Comparison of ENCODE assay signal across 8 cellular contexts in the genomic region with DNA sequence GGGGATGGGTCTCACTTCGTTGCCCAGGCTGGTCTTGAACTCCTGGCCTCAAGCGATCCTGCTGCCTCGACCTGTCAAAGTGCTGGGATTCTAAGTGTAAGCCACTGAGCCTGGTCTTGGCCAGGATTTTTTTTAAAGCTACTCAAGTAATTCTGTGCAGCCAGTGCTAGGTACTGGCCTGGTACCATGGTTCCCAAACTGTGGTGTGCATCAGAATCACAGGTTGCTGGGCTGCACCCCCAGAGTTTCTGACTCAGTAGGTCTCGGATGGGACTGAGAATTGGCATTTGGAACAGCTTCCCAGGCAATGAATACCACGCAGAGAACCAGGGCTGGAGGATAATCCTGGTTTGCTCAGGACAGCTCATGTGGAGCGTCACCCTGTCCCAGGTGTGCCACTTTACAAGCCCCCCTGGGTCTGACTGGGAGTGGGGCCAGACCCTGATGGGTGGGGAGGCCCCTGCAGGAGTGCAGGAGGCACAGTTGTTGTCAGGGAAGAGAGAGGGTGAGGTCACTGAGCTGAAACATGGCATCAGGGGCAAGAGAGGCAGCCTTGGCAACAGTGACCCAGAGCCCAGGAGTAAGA. TPM values are rescaled to one million over a fixed set of nuclear protein-coding genes. Genes with fewer than 3 reads are reported as not detected.
DNase-seq lines count a peak whose midpoint lies in the region; ATAC-seq and TF ChIP-seq lines count a peak whose summit lies in the region.

No MANE protein-coding gene starts in this region.

- H3K27ac Mint-ChIP-seq in activated naive CD4-positive, alpha-beta T cell treated with anti-CD3 and anti-CD28 coated beads, Interleukin-2, amount 50 U/mL, for 24 hours: no peak overlapping the region
- H3K27ac Mint-ChIP-seq in activated T-helper 17 cell treated with anti-CD3 and anti-CD28 coated beads, Interleukin-2, amount 50 U/mL, for 72 hours: peak overlapping the region; percentile 59
- H3K27ac Mint-ChIP-seq in memory B cell: no peak overlapping the region

- H3K4me3 ChIP-seq in transverse colon (peak overlapping the region in 1 of 4 donors; percentile 63), testis (no peak overlapping the region)

- in situ Hi-C loops in transverse colon (cut with MboI; ENCODE audit: low pct_ligation_motif_present in 1 of 4, low pct_unique_long_range_greater_than_20kb in 1 of 4, low sequenced_read_pairs in 3 of 4): loop anchor here in 2 of 4 donors (25.0 kb wide), 2 partner anchors 227 to 252 kb away; a partner anchor contains a TSS

- no peaks in the 10 kb centered on the region for H3K36me3 ChIP-seq in transverse colon
- no peaks in the 10 kb centered on the region for H3K36me3 ChIP-seq in testis (ENCODE audit: low read depth, missing control alignments)

- peaks cover 10% of the 10 kb centered on the region for H3K4me1 Mint-ChIP-seq in activated naive CD4-positive, alpha-beta T cell treated with anti-CD3 and anti-CD28 coated beads, Interleukin-2, amount 50 U/mL, for 24 hours
- peaks cover 7% of the 10 kb centered on the region for H3K4me1 Mint-ChIP-seq in activated T-helper 17 cell treated with anti-CD3 and anti-CD28 coated beads, Interleukin-2, amount 50 U/mL, for 72 hours
- peaks cover 10% of the 10 kb centered on the region for H3K4me1 Mint-ChIP-seq in memory B cell

- TF ChIP-seq CTCF in transverse colon (IDR thresholded peaks at IDR 0.05): no peak
- TF ChIP-seq CTCF in testis (IDR thresholded peaks at IDR 0.05): no peak

- intact Hi-C loops in transverse colon (cut with DNase I; ENCODE audit: low total_unique reads): loop anchor here (5.0 kb wide), 1 partner anchor 137 kb away; no protein-coding TSS in a partner anchor
- intact Hi-C loops in testis (cut with DNase I; ENCODE audit: low total_unique reads): loop anchor here (5.0 kb wide), 1 partner anchor 137 kb away; no protein-coding TSS in a partner anchor

- H3K9me3 Mint-ChIP-seq in activated naive CD4-positive, alpha-beta T cell treated with anti-CD3 and anti-CD28 coated beads, Interleukin-2, amount 50 U/mL, for 24 hours: no peaks in the 10 kb centered on the region
- no peaks in the 10 kb centered on the region for H3K9me3 Mint-ChIP-seq in activated T-helper 17 cell treated with anti-CD3 and anti-CD28 coated beads, Interleukin-2, amount 50 U/mL, for 72 hours
- no peaks in the 10 kb centered on the region for H3K9me3 Mint-ChIP-seq in memory B cell

- no peak for ATAC-seq in activated T-helper 17 cell treated with anti-CD3 and anti-CD28 coated beads, Interleukin-2, amount 50 U/mL, for 72 hours (replicated peaks)
- ATAC-seq in memory B cell (ENCODE audit: low read depth) (no peak), GM18873 (IDR thresholded peaks at IDR 0.05; ENCODE audit: low FRiP score, unreplicated experiment) (no peak)

- TF ChIP-seq POLR2A in transverse colon (IDR thresholded peaks at IDR 0.05) (no peak), testis (IDR thresholded peaks at IDR 0.05) (no peak)

- no peaks in the 10 kb centered on the region for H3K27me3 ChIP-seq in transverse colon
- H3K27me3 ChIP-seq in testis: no peaks in the 10 kb centered on the region

- no peak for DNase-seq in activated naive CD4-positive, alpha-beta T cell (lab: John Stamatoyannopoulos, UW)
- DNase-seq in memory B cell (ENCODE audit: low spot score in 2 of 2) (no peak), transverse colon (no peak), DMS79 treated with DMSO at 0.1 percent for 48 hours (lab: John Stamatoyannopoulos, UW) (no peak), testis (no peak)

- TF ChIP-seq EP300 in transverse colon (IDR thresholded peaks at IDR 0.05; ENCODE audit: low read depth): no peak

- H3K36me3 Mint-ChIP-seq in activated naive CD4-positive, alpha-beta T cell treated with anti-CD3 and anti-CD28 coated beads, Interleukin-2, amount 50 U/mL, for 24 hours: no peaks in the 10 kb centered on the region
- H3K36me3 Mint-ChIP-seq in activated T-helper 17 cell treated with anti-CD3 and anti-CD28 coated beads, Interleukin-2, amount 50 U/mL, for 72 hours (ENCODE audit: low read depth): no peaks in the 10 kb centered on the region
- no peaks in the 10 kb centered on the region for H3K36me3 Mint-ChIP-seq in memory B cell

- H3K27ac ChIP-seq in transverse colon: peak overlapping the region; percentile 82 to 92 (median 86)
- no peak overlapping the region for H3K27ac ChIP-seq in testis

- peaks cover 16 to 40% (median 24%) of the 10 kb centered on the region in 4 donors for H3K4me1 ChIP-seq in transverse colon
- peaks cover 17% of the 10 kb centered on the region for H3K4me1 ChIP-seq in testis

- H3K9me3 ChIP-seq in transverse colon: no peaks in the 10 kb centered on the region
- H3K9me3 ChIP-seq in testis: no peaks in the 10 kb centered on the region

- peak overlapping the region; percentile 86 for H3K4me3 Mint-ChIP-seq in activated naive CD4-positive, alpha-beta T cell treated with anti-CD3 and anti-CD28 coated beads, Interleukin-2, amount 50 U/mL, for 24 hours
- H3K4me3 Mint-ChIP-seq in activated T-helper 17 cell treated with anti-CD3 and anti-CD28 coated beads, Interleukin-2, amount 50 U/mL, for 72 hours: peak overlapping the region; percentile 84
- peak overlapping the region; percentile 85 for H3K4me3 Mint-ChIP-seq in memory B cell

- 44% methylated on average over 6 of the region's 6 CpGs; no CpG with 5 or more reads in 1 of the 2 donors for WGBS in transverse colon (ENCODE audit: low coverage in 1 of 2), 2 donors
- WGBS in testis, 2 donors: 79 to 84% methylated on average over 5 to 6 of the region's 6 CpGs

- H3K27me3 Mint-ChIP-seq in activated naive CD4-positive, alpha-beta T cell treated with anti-CD3 and anti-CD28 coated beads, Interleukin-2, amount 50 U/mL, for 24 hours: peaks cover 3% of the 10 kb centered on the region
- no peaks in the 10 kb centered on the region for H3K27me3 Mint-ChIP-seq in activated T-helper 17 cell treated with anti-CD3 and anti-CD28 coated beads, Interleukin-2, amount 50 U/mL, for 72 hours
- H3K27me3 Mint-ChIP-seq in memory B cell: peaks cover 18% of the 10 kb centered on the region

RNA-seq across cellular contexts. Expression of a gene that starts 10.7 kb away (rescaled TPM):
- total RNA-seq in activated T-helper 17 cell treated with anti-CD3 and anti-CD28 coated beads, Interleukin-2, amount 50 U/mL, for 72 hours: 10 to 100 TPM; 27.5 to 48.5 TPM
- total RNA-seq in transverse colon: 10 to 100 TPM in 1 of 4 donors, 1 to 10 TPM in 2, under 1 TPM in 1; 0.37 to 11.1 (median 6.5) TPM
- 10 to 100 TPM; 14.1 to 25.1 TPM for total RNA-seq in testis
- polyA plus RNA-seq in testis (ENCODE audit: insufficient read depth, low read depth, low replicate concordance): 57.4 TPM

Comparison
In these comparisons a context has a peak if more than half of its experiments do, and no peak if none do; other contexts are left out.
1. H3K27ac ChIP-seq: peak in transverse colon (4 of 4); none in testis (0 of 2).
2. Peak in every context shown above with its lines, with median percentiles within 50 percentile points of each other: H3K4me3 Mint-ChIP-seq.